Comparison of ENCODE assay signal across 33 cellular contexts in the genomic region with DNA sequence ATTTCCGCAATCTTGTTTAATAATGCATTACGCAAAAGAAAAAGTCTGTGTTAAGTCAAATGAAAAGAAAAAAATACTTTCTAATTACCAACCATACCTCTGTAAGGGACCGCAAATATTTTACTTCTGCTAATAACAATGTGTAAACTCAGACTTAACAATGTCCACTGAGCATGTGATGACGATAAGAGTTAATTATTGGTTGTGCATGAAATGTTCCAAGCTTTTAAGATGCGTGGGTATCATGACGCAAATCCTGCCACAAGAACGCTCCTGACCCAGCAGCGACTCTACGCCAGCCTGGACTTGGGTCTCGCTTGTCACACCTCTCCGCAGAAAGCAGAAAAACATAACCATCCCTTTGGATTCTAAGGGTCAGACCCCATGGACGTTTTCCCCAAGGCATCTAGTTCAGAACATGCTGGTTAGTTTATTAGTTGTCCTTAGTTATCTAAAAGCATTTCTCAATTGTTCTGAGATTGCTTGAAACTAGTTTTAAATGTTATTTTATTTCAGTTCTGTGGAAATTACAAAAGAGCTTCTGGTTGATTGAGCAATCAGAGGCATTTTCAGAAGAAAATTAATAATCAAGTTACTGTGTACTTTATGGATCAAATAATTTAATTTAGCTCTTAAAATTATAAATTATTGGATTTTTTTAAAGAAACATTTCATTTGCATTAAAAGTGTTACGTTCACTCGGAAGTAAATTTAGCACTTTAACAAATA.
"Had no signal": no experiment of that assay in that cellular context is flagged by ENCODE, and none has a peak within 500 bp of the region (broad histone marks: within the 10 kb centered on the region; RNA-seq: fewer than 3 reads in every experiment).

No MANE protein-coding gene starts in this region.

- H3K27ac Mint-ChIP-seq: activated CD4-positive, alpha-beta T cell treated with anti-CD3 and anti-CD28 coated beads for 36 hours; activated naive CD8-positive, alpha-beta T cell; activated T-cell treated with anti-CD3 and anti-CD28 coated beads, Interleukin-2, amount 50 U/mL, for 72 hours; brain; naive B cell; nephron progenitor cell; stimulated activated naive B cell treated with anti-CD40 and anti-IgM and Interleukin-4, amounts not matched to agents 10 μg/mL and 1 μg/mL and 100 μg/mL, for 72 hours; T-helper 2 cell treated with Interferon-gamma antibody and Interleukin-4, amounts not matched to agents 5 μg/mL and 100 μg/mL, for 36 hours had no signal

- H3K27ac ChIP-seq: adrenal gland, ascending aorta, cardiac muscle cell, coronary artery, dorsolateral prefrontal cortex, neutrophil, right lobe of liver, stomach, thyroid gland, upper lobe of right lung had no signal

- DNase-seq: activated CD4-positive, alpha-beta T cell treated with anti-CD3 and anti-CD28 coated beads for 36 hours; activated CD4-positive, alpha-beta T cell treated with anti-CD3 and anti-CD28 coated beads, Interleukin-2, amount 50 U/mL, for 4 hours; activated CD4-positive, CD25-positive, alpha-beta regulatory T cell; activated naive CD4-positive, alpha-beta T cell treated with Interleukin-2 at 50 U/mL for 16 hours; activated T-cell treated with anti-CD3 and anti-CD28 coated beads for 4 hours; activated T-cell treated with anti-CD3 and anti-CD28 coated beads, Interleukin-2, amount 50 U/mL, for 72 hours; adrenal gland; cerebellar nuclear complex; dorsolateral prefrontal cortex; effector memory CD4-positive, alpha-beta T cell; erythroblast; left cardiac atrium; left ventricle myocardium superior; naive B cell; nephron progenitor cell; right lobe of liver; stimulated activated CD4-positive, alpha-beta T cell treated with anti-CD3 and anti-CD28 coated beads, Interleukin-12 subunit alpha, Interleukin-12 subunit beta, amount 100 ng/mL, for 4 hours; stimulated activated CD4-positive, alpha-beta T cell treated with anti-CD3 and anti-CD28 coated beads, Interleukin-4, amount 100 ng/mL, for 4 hours; stimulated activated CD8-positive, alpha-beta memory T cell treated with anti-CD3 and anti-CD28 coated beads, Interleukin-4, amount 100 ng/mL, for 48 hours; stimulated activated naive B cell treated with anti-CD40 and anti-IgM and Interleukin-4, amounts not matched to agents 10 μg/mL and 1 μg/mL and 100 μg/mL, for 72 hours; stomach; T-helper 1 cell; thyroid gland; upper lobe of right lung had no signal

- H3K27me3 Mint-ChIP-seq: activated CD4-positive, alpha-beta T cell treated with anti-CD3 and anti-CD28 coated beads for 36 hours; activated naive CD8-positive, alpha-beta T cell; brain; naive B cell; stimulated activated naive B cell treated with anti-CD40 and anti-IgM and Interleukin-4, amounts not matched to agents 10 μg/mL and 1 μg/mL and 100 μg/mL, for 72 hours had no signal

- H3K36me3 Mint-ChIP-seq: activated naive CD8-positive, alpha-beta T cell; brain; naive B cell; stimulated activated naive B cell treated with anti-CD40 and anti-IgM and Interleukin-4, amounts not matched to agents 10 μg/mL and 1 μg/mL and 100 μg/mL, for 72 hours had no signal

- H3K4me3 Mint-ChIP-seq: activated CD4-positive, alpha-beta T cell treated with anti-CD3 and anti-CD28 coated beads for 36 hours; activated naive CD8-positive, alpha-beta T cell; activated T-cell treated with anti-CD3 and anti-CD28 coated beads, Interleukin-2, amount 50 U/mL, for 72 hours; brain; nephron progenitor cell; stimulated activated naive B cell treated with anti-CD40 and anti-IgM and Interleukin-4, amounts not matched to agents 10 μg/mL and 1 μg/mL and 100 μg/mL, for 72 hours; T-helper 2 cell treated with Interferon-gamma antibody and Interleukin-4, amounts not matched to agents 5 μg/mL and 100 μg/mL, for 36 hours had no signal

- H3K9me3 Mint-ChIP-seq: nephron progenitor cell had no signal

- H3K36me3 ChIP-seq: adrenal gland, ascending aorta, cardiac muscle cell, neutrophil, right lobe of liver, stomach, thyroid gland, upper lobe of right lung had no signal

- H3K27me3 ChIP-seq: adrenal gland, ascending aorta, cardiac muscle cell, dorsolateral prefrontal cortex, neutrophil, right lobe of liver, stomach, thyroid gland, upper lobe of right lung had no signal

- H3K9me3 ChIP-seq: adrenal gland, ascending aorta, neutrophil, right lobe of liver, stomach, thyroid gland, upper lobe of right lung had no signal

- FAIRE-seq: frontal cortex, islet of Langerhans had no signal

- H3K4me1 Mint-ChIP-seq: activated CD4-positive, alpha-beta T cell treated with anti-CD3 and anti-CD28 coated beads for 36 hours; brain; naive B cell; nephron progenitor cell; stimulated activated naive B cell treated with anti-CD40 and anti-IgM and Interleukin-4, amounts not matched to agents 10 μg/mL and 1 μg/mL and 100 μg/mL, for 72 hours had no signal

- H3K4me3 ChIP-seq: adrenal gland, ascending aorta, cardiac muscle cell, coronary artery, dorsolateral prefrontal cortex, right lobe of liver, stomach, thyroid gland, upper lobe of right lung had no signal

- ATAC-seq: activated CD4-positive, alpha-beta T cell treated with anti-CD3 and anti-CD28 coated beads for 36 hours; activated T-cell treated with anti-CD3 and anti-CD28 coated beads, Interleukin-2, amount 50 U/mL, for 72 hours; left cardiac atrium; left ventricle myocardium superior; right lobe of liver; stimulated activated naive B cell treated with anti-CD40 and anti-IgM and Interleukin-4, amounts not matched to agents 10 μg/mL and 1 μg/mL and 100 μg/mL, for 72 hours; upper lobe of right lung had no signal

- H3K4me1 ChIP-seq: adrenal gland, ascending aorta, right lobe of liver, stomach, thyroid gland, upper lobe of right lung had no signal
